27 cellular contexts compared by ENCODE assay signal in genomic region chr4:85755285-85755684, GRCh38.
"Had no signal": no experiment of that assay in that cellular context is flagged by ENCODE, and none has a peak within 500 bp of the region (broad histone marks: within the 10 kb centered on the region; RNA-seq: fewer than 3 reads in every experiment).

No MANE protein-coding gene starts in this region.

- ATAC-seq: naive thymus-derived CD8-positive, alpha-beta T cell; sciatic nerve; stimulated activated memory B cell treated with anti-CD40 and anti-IgM and Interleukin-4, amounts not matched to agents 10 μg/mL and 1 μg/mL and 100 μg/mL, for 72 hours; stimulated activated naive CD8-positive, alpha-beta T cell treated with anti-CD3 and anti-CD28 coated beads, Interleukin-15, amount 100 ng/mL, for 72 hours had no signal

- H3K4me2 ChIP-seq: smooth muscle cell had no signal

- H3K36me3 Mint-ChIP-seq: immature natural killer cell; naive thymus-derived CD8-positive, alpha-beta T cell; type B pancreatic cell had no signal

- H3K4me1 Mint-ChIP-seq: immature natural killer cell; naive thymus-derived CD8-positive, alpha-beta T cell; neural crest cell; stimulated activated naive CD8-positive, alpha-beta T cell treated with anti-CD3 and anti-CD28 coated beads, Interleukin-15, amount 100 ng/mL, for 72 hours had no signal

- H3K27ac ChIP-seq: left ventricle myocardium inferior, ovary, right atrium auricular region, tibial nerve, uterus had no signal

- FAIRE-seq: islet of Langerhans, kidney had no signal

- H3K4me3 Mint-ChIP-seq: immature natural killer cell; memory B cell; naive thymus-derived CD8-positive, alpha-beta T cell; nephron; neural crest cell; stimulated activated memory B cell treated with anti-CD40 and anti-IgM and Interleukin-4, amounts not matched to agents 10 μg/mL and 1 μg/mL and 100 μg/mL, for 72 hours; stimulated activated naive CD8-positive, alpha-beta T cell treated with anti-CD3 and anti-CD28 coated beads, Interleukin-15, amount 100 ng/mL, for 72 hours; type B pancreatic cell had no signal

- H3K9me3 Mint-ChIP-seq: memory B cell; nephron; neural crest cell; stimulated activated memory B cell treated with anti-CD40 and anti-IgM and Interleukin-4, amounts not matched to agents 10 μg/mL and 1 μg/mL and 100 μg/mL, for 72 hours; stimulated activated naive CD8-positive, alpha-beta T cell treated with anti-CD3 and anti-CD28 coated beads, Interleukin-15, amount 100 ng/mL, for 72 hours; type B pancreatic cell had no signal

- H3K27ac Mint-ChIP-seq: immature natural killer cell; naive thymus-derived CD8-positive, alpha-beta T cell; nephron; progenitor cell of endocrine pancreas; stimulated activated memory B cell treated with anti-CD40 and anti-IgM and Interleukin-4, amounts not matched to agents 10 μg/mL and 1 μg/mL and 100 μg/mL, for 72 hours; stimulated activated naive CD8-positive, alpha-beta T cell treated with anti-CD3 and anti-CD28 coated beads, Interleukin-15, amount 100 ng/mL, for 72 hours; type B pancreatic cell had no signal

- H3K4me3 ChIP-seq: left ventricle myocardium inferior, lung, ovary, right atrium auricular region, smooth muscle cell, tibial nerve, uterus had no signal

- H3K27me3 ChIP-seq: ovary, right atrium auricular region, tibial nerve, uterus had no signal

- H3K4me1 ChIP-seq: uterus had no signal

- DNase-seq: head of caudate nucleus; hippocampal formation; immature natural killer cell; kidney; left ventricle myocardium inferior; naive thymus-derived CD8-positive, alpha-beta T cell; ovary; stimulated activated CD4-positive, alpha-beta T cell treated with anti-CD3 and anti-CD28 coated beads, Interleukin-1b, Interleukin-23, amount 100 ng/mL, for 48 hours; stimulated activated CD4-positive, alpha-beta T cell treated with anti-CD3 and anti-CD28 coated beads, Interleukin-2, amount 100 ng/mL, for 48 hours; stimulated activated CD4-positive, alpha-beta T cell treated with anti-CD3 and anti-CD28 coated beads, Interleukin-4, amount 100 ng/mL, for 4 hours; stimulated activated CD8-positive, alpha-beta memory T cell treated with anti-CD3 and anti-CD28 coated beads, Interleukin-4, amount 100 ng/mL, for 48 hours; stimulated activated naive CD4-positive, alpha-beta T cell treated with Interleukin-2 at 50 U/mL for 16 hours; stimulated activated naive CD8-positive, alpha-beta T cell treated with anti-CD3 and anti-CD28 coated beads, Interleukin-15, amount 100 ng/mL, for 72 hours; substantia nigra; uterus had no signal

- H3K36me3 ChIP-seq: left ventricle myocardium inferior, ovary, right atrium auricular region, tibial nerve, uterus had no signal

- H3K27me3 Mint-ChIP-seq: memory B cell; naive thymus-derived CD8-positive, alpha-beta T cell; progenitor cell of endocrine pancreas; stimulated activated memory B cell treated with anti-CD40 and anti-IgM and Interleukin-4, amounts not matched to agents 10 μg/mL and 1 μg/mL and 100 μg/mL, for 72 hours; stimulated activated naive CD8-positive, alpha-beta T cell treated with anti-CD3 and anti-CD28 coated beads, Interleukin-15, amount 100 ng/mL, for 72 hours; type B pancreatic cell had no signal

- H3K9me3 ChIP-seq: left ventricle myocardium inferior, ovary, right atrium auricular region, tibial nerve, uterus had no signal
